Comparison of ENCODE assay signal across 8 cellular contexts in the genomic region with DNA sequence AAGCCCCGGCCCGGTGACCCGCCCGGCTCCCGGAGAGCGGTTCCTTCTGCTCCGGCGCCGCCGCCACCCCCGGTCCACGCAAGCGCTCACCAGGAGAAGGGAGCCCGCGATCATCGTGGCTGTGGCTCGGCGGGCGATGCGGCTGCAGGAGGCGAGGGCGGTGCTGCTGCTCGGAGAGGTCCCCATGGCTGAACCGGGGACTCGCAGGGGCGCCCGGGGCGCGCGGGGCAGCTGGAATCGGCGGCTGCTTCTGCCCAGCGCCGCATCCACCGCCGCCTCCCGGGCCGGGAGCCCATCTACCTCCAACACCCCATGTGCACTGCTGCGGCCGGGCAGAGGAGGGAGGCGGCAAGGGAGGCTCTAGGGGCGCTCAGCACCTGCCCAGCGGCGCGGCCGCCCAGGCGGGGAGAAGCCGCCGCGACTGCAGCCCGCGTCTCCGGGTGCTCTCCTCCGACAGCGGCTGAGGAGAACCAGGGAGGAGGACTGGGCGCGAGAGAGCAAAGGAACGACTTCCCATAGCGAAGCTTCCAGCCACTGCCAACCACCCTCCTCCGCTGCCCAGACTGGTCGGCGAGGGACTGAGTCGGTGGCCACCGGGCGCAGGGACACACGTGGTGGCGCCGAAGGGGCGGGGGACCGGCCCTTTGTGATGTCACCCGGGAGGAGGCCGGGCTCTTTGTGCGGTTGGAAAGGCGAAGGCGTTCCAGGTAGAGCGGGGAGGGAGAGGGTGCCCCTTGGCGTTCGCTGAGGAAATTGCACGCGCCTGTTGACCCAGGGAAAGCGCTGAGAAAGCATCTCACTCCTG. TPM values are rescaled to one million over a fixed set of nuclear protein-coding genes. Genes with fewer than 3 reads are reported as not detected.
DNase-seq lines count a peak whose midpoint lies in the region; ATAC-seq, FAIRE-seq and TF ChIP-seq lines count a peak whose summit lies in the region.

TSS of gene TNFRSF21 (minus strand) at position 580 of the 805 bp plus-strand sequence. CDS start at position 186, 394 bp downstream.

- FAIRE-seq in GM19239 (lab: Jason Lieb, UNC): peak; percentile 87

- peak within 1 kb of the TSS; percentile 74 to 94 (median 84) for H3K9ac ChIP-seq in BLaER1 treated with 17β-estradiol and CSF1 and Interleukin-3, amounts not matched to agents 10 nM and 100 nM
- H3K9ac ChIP-seq in liver (ENCODE audit: low read depth in 1 of 2, low read length in 2 of 2): no peak within 1 kb of the TSS

- TF ChIP-seq CTCF in dorsolateral prefrontal cortex (IDR thresholded peaks at IDR 0.05 in 54 of 56, conservative IDR thresholded peaks at IDR 0.05 in 2 of 56; ENCODE audit: low read depth in 1 of 56, partially characterized antibody in 56 of 56) (peak; percentile 74 to 99 (median 96)), liver (IDR thresholded peaks at IDR 0.05; ENCODE audit: low read depth, low read length, missing input control) (peak; percentile 99)

- DNase-seq in GM19239 (ENCODE audit: insufficient read length, low spot score) (peak; percentile 84), NCI-H524 treated with DMSO at 0.1 percent for 48 hours (lab: John Stamatoyannopoulos, UW) (peak; percentile 38), dorsolateral prefrontal cortex (peak; percentile 87 to 97 (median 95))
- DNase-seq in activated CD4-positive, alpha-beta T cell treated with anti-CD3 and anti-CD28 coated beads, Interleukin-2, amount 50 U/mL, for 24 hours (ENCODE audit: low read depth in 1 of 2, low spot score in 1 of 2): peak; percentile 55 to 76
- peak; percentile 75 to 80 for DNase-seq in stimulated activated CD4-positive, alpha-beta T cell treated with anti-CD3 and anti-CD28 coated beads, Interleukin-4, amount 100 ng/mL, for 4 hours

- intact Hi-C loops in dorsolateral prefrontal cortex (cut with DNase I): loop anchor here (1.0 to 5.0 kb wide), 5 partner anchors 67 to 461 kb away; no protein-coding TSS in a partner anchor

- peaks cover 0 to 16% (median 0%) of the 10 kb centered on the region in 11 experiments; a peak in 5 of 22 replicates for H3K27me3 ChIP-seq in BLaER1 treated with 17β-estradiol and CSF1 and Interleukin-3, amounts not matched to agents 10 nM and 100 nM
- H3K27me3 ChIP-seq in dorsolateral prefrontal cortex (peaks cover 0 to 4% (median 0%) of the 10 kb centered on the region in 45 donors), liver (ENCODE audit: control insufficient read depth in 4 of 4, insufficient read depth in 4 of 4, low read length in 3 of 4) (peaks cover 0 to 11% (median 5%) of the 10 kb centered on the region in 4 donors)

- ATAC-seq in HG03457 (IDR thresholded peaks at IDR 0.05; ENCODE audit: unreplicated experiment): peak; percentile 100

- H3K4me3 ChIP-seq in BLaER1 treated with 17β-estradiol and CSF1 and Interleukin-3, amounts not matched to agents 10 nM and 100 nM: peak within 1 kb of the TSS; percentile 72 to 95 (median 88)
- H3K4me3 ChIP-seq in dorsolateral prefrontal cortex (peak within 1 kb of the TSS; percentile 61 to 93 (median 82)), liver (ENCODE audit: low read depth in 1 of 3, low read length in 3 of 3) (peak within 1 kb of the TSS; percentile 56 to 73 (median 70))

- H3K27ac ChIP-seq in BLaER1 treated with 17β-estradiol and CSF1 and Interleukin-3, amounts not matched to agents 10 nM and 100 nM: peak within 1 kb of the TSS; percentile 50 to 91 (median 78); a peak in 20 of 22 replicates
- peak within 1 kb of the TSS; percentile 31 to 92 (median 80) for H3K27ac ChIP-seq in dorsolateral prefrontal cortex
- H3K27ac ChIP-seq in liver (ENCODE audit: low read depth in 1 of 2, low read length in 2 of 2): peak within 1 kb of the TSS in 1 of 2 donors; percentile 36

- 0 out of 22 replicates have a peak, but pooled peaks cover 0 to 1% (median 0%) of the 10 kb centered on the region in 11 experiments for H3K36me3 ChIP-seq in BLaER1 treated with 17β-estradiol and CSF1 and Interleukin-3, amounts not matched to agents 10 nM and 100 nM
- H3K36me3 ChIP-seq in liver (ENCODE audit: control insufficient read depth in 4 of 4, insufficient read depth in 3 of 4, low read depth in 1 of 4, low read length in 3 of 4): no peaks in the 10 kb centered on the region

- H4K20me1 ChIP-seq in BLaER1 treated with 17β-estradiol and CSF1 and Interleukin-3, amounts not matched to agents 10 nM and 100 nM: peaks cover 0 to 48% (median 22%) of the 10 kb centered on the region in 11 experiments; a peak in 9 of 22 replicates

- TF ChIP-seq RAD21 in liver (IDR thresholded peaks at IDR 0.05): peak; percentile 96 to 98

- WGBS in liver: under 1% methylated on average over 81 of the region's 81 CpGs

- peaks cover 0 to 7% (median 0%) of the 10 kb centered on the region in 11 experiments; a peak in 2 of 22 replicates for H3K9me3 ChIP-seq in BLaER1 treated with 17β-estradiol and CSF1 and Interleukin-3, amounts not matched to agents 10 nM and 100 nM (replicated peaks in 1 of 11)
- H3K9me3 ChIP-seq in liver (ENCODE audit: control insufficient read depth in 4 of 4, low read length in 3 of 4): no peaks in the 10 kb centered on the region

- peak within 1 kb of the TSS; percentile 75 to 99 (median 93) for H3K4me2 ChIP-seq in BLaER1 treated with 17β-estradiol and CSF1 and Interleukin-3, amounts not matched to agents 10 nM and 100 nM

- peaks cover 10 to 31% (median 20%) of the 10 kb centered on the region in 10 experiments; a peak in 19 of 20 replicates for H3K4me1 ChIP-seq in BLaER1 treated with 17β-estradiol and CSF1 and Interleukin-3, amounts not matched to agents 10 nM and 100 nM
- peaks cover 3 to 16% (median 7%) of the 10 kb centered on the region in 4 donors for H3K4me1 ChIP-seq in liver (ENCODE audit: control insufficient read depth in 4 of 4, insufficient read depth in 4 of 4, low read length in 3 of 4)

TF ChIP-seq in liver, 16 proteins besides CTCF, POLR2A, EP300 and RAD21:
- peak; percentile 60 for TF ChIP-seq MAX (IDR thresholded peaks at IDR 0.05)
- TF ChIP-seq, protein P1, sequence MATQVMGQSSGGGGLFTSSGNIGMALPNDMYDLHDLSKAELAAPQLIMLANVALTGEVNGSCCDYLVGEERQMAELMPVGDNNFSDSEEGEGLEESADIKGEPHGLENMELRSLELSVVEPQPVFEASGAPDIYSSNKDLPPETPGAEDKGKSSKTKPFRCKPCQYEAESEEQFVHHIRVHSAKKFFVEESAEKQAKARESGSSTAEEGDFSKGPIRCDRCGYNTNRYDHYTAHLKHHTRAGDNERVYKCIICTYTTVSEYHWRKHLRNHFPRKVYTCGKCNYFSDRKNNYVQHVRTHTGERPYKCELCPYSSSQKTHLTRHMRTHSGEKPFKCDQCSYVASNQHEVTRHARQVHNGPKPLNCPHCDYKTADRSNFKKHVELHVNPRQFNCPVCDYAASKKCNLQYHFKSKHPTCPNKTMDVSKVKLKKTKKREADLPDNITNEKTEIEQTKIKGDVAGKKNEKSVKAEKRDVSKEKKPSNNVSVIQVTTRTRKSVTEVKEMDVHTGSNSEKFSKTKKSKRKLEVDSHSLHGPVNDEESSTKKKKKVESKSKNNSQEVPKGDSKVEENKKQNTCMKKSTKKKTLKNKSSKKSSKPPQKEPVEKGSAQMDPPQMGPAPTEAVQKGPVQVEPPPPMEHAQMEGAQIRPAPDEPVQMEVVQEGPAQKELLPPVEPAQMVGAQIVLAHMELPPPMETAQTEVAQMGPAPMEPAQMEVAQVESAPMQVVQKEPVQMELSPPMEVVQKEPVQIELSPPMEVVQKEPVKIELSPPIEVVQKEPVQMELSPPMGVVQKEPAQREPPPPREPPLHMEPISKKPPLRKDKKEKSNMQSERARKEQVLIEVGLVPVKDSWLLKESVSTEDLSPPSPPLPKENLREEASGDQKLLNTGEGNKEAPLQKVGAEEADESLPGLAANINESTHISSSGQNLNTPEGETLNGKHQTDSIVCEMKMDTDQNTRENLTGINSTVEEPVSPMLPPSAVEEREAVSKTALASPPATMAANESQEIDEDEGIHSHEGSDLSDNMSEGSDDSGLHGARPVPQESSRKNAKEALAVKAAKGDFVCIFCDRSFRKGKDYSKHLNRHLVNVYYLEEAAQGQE (IDR thresholded peaks at IDR 0.05): no peak
- no peak for TF ChIP-seq EGR1 (IDR thresholded peaks at IDR 0.05; ENCODE audit: low read depth in 2 of 2)
- peak; percentile 21 for TF ChIP-seq SP1 (IDR thresholded peaks at IDR 0.05)
- peak; percentile 25 for TF ChIP-seq TAF1 (conservative IDR thresholded peaks at IDR 0.05)
- TF ChIP-seq RXRA (IDR thresholded peaks at IDR 0.05): peak in 1 of 2 donors; percentile 54
- TF ChIP-seq YY1 (IDR thresholded peaks at IDR 0.05): peak; percentile 32
- no peak for TF ChIP-seq ATF3 (IDR thresholded peaks at IDR 0.05)
- TF ChIP-seq JUND (IDR thresholded peaks at IDR 0.05): peak in 1 of 2 donors; percentile 38

RNA-seq across cellular contexts. Expression of gene TNFRSF21, which starts in this region (rescaled TPM):
- total RNA-seq in dorsolateral prefrontal cortex (10 to 100 TPM; 35.8 to 77.3 (median 56.1) TPM), liver (1 to 10 TPM; 3.2 TPM)
- polyA plus RNA-seq in liver: 1 to 10 TPM; 2.1 to 2.6 TPM

Comparison
In these comparisons a context has a peak if more than half of its experiments do, and no peak if none do; other contexts are left out.
1. RNA of gene TNFRSF21 (total RNA-seq): 35.8 to 77.3 TPM in dorsolateral prefrontal cortex; 3.2 TPM in liver; every median in the first group is over 4 times any median in the second.
2. H3K9ac ChIP-seq: peak in BLaER1 treated with 17β-estradiol and CSF1 and Interleukin-3, amounts not matched to agents 10 nM and 100 nM (11 of 11); none in liver (0 of 2).
3. DNase-seq: peak in every context shown above with its lines; median percentile 95 in dorsolateral prefrontal cortex; 84 in GM19239; 78 in stimulated activated CD4-positive, alpha-beta T cell treated with anti-CD3 and anti-CD28 coated beads, Interleukin-4, amount 100 ng/mL, for 4 hours; 66 in activated CD4-positive, alpha-beta T cell treated with anti-CD3 and anti-CD28 coated beads, Interleukin-2, amount 50 U/mL, for 24 hours; 38 in NCI-H524 treated with DMSO at 0.1 percent for 48 hours.
4. Peak in every context shown above with its lines, with median percentiles within 50 percentile points of each other: H3K4me3 ChIP-seq.